In genomic region chr22:41092023-41092817, GRCh38 we compare ENCODE assay signal across 8 cellular contexts. TPM values are rescaled to one million over a fixed set of nuclear protein-coding genes. Genes with fewer than 3 reads are reported as not detected.
DNase-seq lines count a peak whose midpoint lies in the region; ATAC-seq and TF ChIP-seq lines count a peak whose summit lies in the region.

Gene EP300 (plus strand): TSS chr22:41092592. CDS start chr22:41093005, 413 bp downstream.

- no peaks in the 10 kb centered on the region for H3K36me3 ChIP-seq in CD8-positive, alpha-beta memory T cell (ENCODE audit: insufficient read depth, low read length)
- no peaks in the 10 kb centered on the region for H3K36me3 ChIP-seq in Peyer's patch

- POLR2A ChIA-PET in CD8-positive, alpha-beta memory T cell (lab: Charles Lee) = interaction anchor here (0.9 to 5.2 kb wide), 8 partner anchors 14 to 235 kb away, joined by 3 to 78 read pairs (median 7); partner anchors contain the start of genes RANGAP1, RBX1, ST13 and XPNPEP3
- POLR2A ChIA-PET in naive thymus-derived CD8-positive, alpha-beta T cell (lab: Charles Lee) = interaction anchor here (0.5 to 8.6 kb wide), 20 partner anchors 11 to 852 kb away, joined by 3 to 142 read pairs (median 5); partner anchors contain the start of genes RANGAP1, RBX1, ST13 and TEF

- peaks cover 26% of the 10 kb centered on the region for H3K4me1 ChIP-seq in CD8-positive, alpha-beta memory T cell (ENCODE audit: insufficient read depth, low read length)
- H3K4me1 ChIP-seq in Peyer's patch = peaks cover 0 to 20% (median 6%) of the 10 kb centered on the region in 4 donors

- intact Hi-C loops in activated T-helper 1 cell treated with anti-CD3 and anti-CD28 coated beads, Interleukin-12 subunit alpha, Interleukin-12 subunit beta, Interleukin-2, Interleukin-4 antibody, amounts not matched to agents 30 ng/mL and 10 ng/mL and 1 ng/mL, durations not matched to agents 14 hours and 24 hours and 36 hours (cut with micrococcal nuclease) = loop anchor here (2.0 to 5.0 kb wide), 2 partner anchors 210 to 559 kb away; partner anchors contain the start of gene ZC3H7B

- peaks cover 0 to 25% (median 4%) of the 10 kb centered on the region in 3 donors for H3K36me3 Mint-ChIP-seq in CD8-positive, alpha-beta memory T cell
- H3K36me3 Mint-ChIP-seq in activated T-helper 1 cell treated with anti-CD3 and anti-CD28 coated beads, Interleukin-12 subunit alpha, Interleukin-12 subunit beta, Interleukin-2, Interleukin-4 antibody, amounts not matched to agents 30 ng/mL and 10 ng/mL and 1 ng/mL, durations not matched to agents 14 hours and 24 hours and 36 hours (ENCODE audit: low read depth) = peaks cover 16% of the 10 kb centered on the region
- peaks cover 0 to 19% (median 5%) of the 10 kb centered on the region in 3 donors for H3K36me3 Mint-ChIP-seq in naive thymus-derived CD8-positive, alpha-beta T cell

- peak in 4 of 6 experiments; percentile 42 to 50 (median 44) for TF ChIP-seq CTCF in Peyer's patch (IDR thresholded peaks at IDR 0.05)

- peak; percentile 83 to 94 (median 84) for DNase-seq in CD8-positive, alpha-beta memory T cell
- DNase-seq in Peyer's patch (peak; percentile 89 to 94 (median 94)), fibroblast of gingiva (ENCODE audit: low read depth) (peak; percentile 83)
- peak; percentile 81 for DNase-seq in activated T-helper 1 cell treated with anti-CD3 and anti-CD28 coated beads, Interleukin-12 subunit alpha, Interleukin-12 subunit beta, Interleukin-2, Interleukin-4 antibody, amounts not matched to agents 30 ng/mL and 10 ng/mL and 1 ng/mL, durations not matched to agents 14 hours and 24 hours and 36 hours (ENCODE audit: low spot score)
- DNase-seq in naive thymus-derived CD8-positive, alpha-beta T cell = peak; percentile 76 to 96 (median 84)
- DNase-seq in stimulated activated naive CD4-positive, alpha-beta T cell (lab: John Stamatoyannopoulos, UW) = peak; percentile 76 to 86 (median 79)

- no peaks in the 10 kb centered on the region for H3K27me3 Mint-ChIP-seq in CD8-positive, alpha-beta memory T cell
- peaks cover 2% of the 10 kb centered on the region for H3K27me3 Mint-ChIP-seq in activated T-helper 1 cell treated with anti-CD3 and anti-CD28 coated beads, Interleukin-12 subunit alpha, Interleukin-12 subunit beta, Interleukin-2, Interleukin-4 antibody, amounts not matched to agents 30 ng/mL and 10 ng/mL and 1 ng/mL, durations not matched to agents 14 hours and 24 hours and 36 hours (ENCODE audit: insufficient read depth)
- no peaks in the 10 kb centered on the region for H3K27me3 Mint-ChIP-seq in naive thymus-derived CD8-positive, alpha-beta T cell

- ATAC-seq in GM19324 (IDR thresholded peaks at IDR 0.05; ENCODE audit: low FRiP score, unreplicated experiment) (peak; percentile 45), HG03520 (IDR thresholded peaks at IDR 0.05; ENCODE audit: unreplicated experiment) (peak; percentile 30)
- ATAC-seq in naive thymus-derived CD8-positive, alpha-beta T cell = peak; percentile 49 to 56

- TF ChIP-seq POLR2A in Peyer's patch (IDR thresholded peaks at IDR 0.05) = peak; percentile 37 to 73

- H3K27ac ChIP-seq in CD8-positive, alpha-beta memory T cell (ENCODE audit: low read depth, low read length) = peak within 1 kb of the TSS; percentile 93
- H3K27ac ChIP-seq in Peyer's patch = peak within 1 kb of the TSS; percentile 99 to 100 (median 100)

- H3K9me3 ChIP-seq in CD8-positive, alpha-beta memory T cell (ENCODE audit: low read length) = no peaks in the 10 kb centered on the region
- H3K9me3 ChIP-seq in Peyer's patch = no peaks in the 10 kb centered on the region

- CTCF ChIA-PET in CD8-positive, alpha-beta memory T cell (lab: Charles Lee) = interaction anchor here (1.0 to 4.1 kb wide), 5 partner anchors 11 to 169 kb away, joined by 3 to 12 read pairs (median 3); partner anchors contain the start of gene RBX1

- peaks cover 40 to 48% (median 43%) of the 10 kb centered on the region in 3 donors for H3K4me1 Mint-ChIP-seq in CD8-positive, alpha-beta memory T cell
- peaks cover 39% of the 10 kb centered on the region for H3K4me1 Mint-ChIP-seq in activated T-helper 1 cell treated with anti-CD3 and anti-CD28 coated beads, Interleukin-12 subunit alpha, Interleukin-12 subunit beta, Interleukin-2, Interleukin-4 antibody, amounts not matched to agents 30 ng/mL and 10 ng/mL and 1 ng/mL, durations not matched to agents 14 hours and 24 hours and 36 hours (ENCODE audit: low read depth)
- peaks cover 23 to 42% (median 40%) of the 10 kb centered on the region in 4 donors for H3K4me1 Mint-ChIP-seq in naive thymus-derived CD8-positive, alpha-beta T cell

- peak within 1 kb of the TSS; percentile 95 to 99 (median 98) for H3K27ac Mint-ChIP-seq in CD8-positive, alpha-beta memory T cell
- peak within 1 kb of the TSS; percentile 100 for H3K27ac Mint-ChIP-seq in activated T-helper 1 cell treated with anti-CD3 and anti-CD28 coated beads, Interleukin-12 subunit alpha, Interleukin-12 subunit beta, Interleukin-2, Interleukin-4 antibody, amounts not matched to agents 30 ng/mL and 10 ng/mL and 1 ng/mL, durations not matched to agents 14 hours and 24 hours and 36 hours
- H3K27ac Mint-ChIP-seq in naive thymus-derived CD8-positive, alpha-beta T cell = peak within 1 kb of the TSS; percentile 97 to 99 (median 99)

- H3K4me3 Mint-ChIP-seq in CD8-positive, alpha-beta memory T cell = peak within 1 kb of the TSS; percentile 96 to 100 (median 99)
- peak within 1 kb of the TSS; percentile 100 for H3K4me3 Mint-ChIP-seq in activated T-helper 1 cell treated with anti-CD3 and anti-CD28 coated beads, Interleukin-12 subunit alpha, Interleukin-12 subunit beta, Interleukin-2, Interleukin-4 antibody, amounts not matched to agents 30 ng/mL and 10 ng/mL and 1 ng/mL, durations not matched to agents 14 hours and 24 hours and 36 hours
- H3K4me3 Mint-ChIP-seq in naive thymus-derived CD8-positive, alpha-beta T cell = peak within 1 kb of the TSS; percentile 95 to 100 (median 99)

- no peaks in the 10 kb centered on the region for H3K9me3 Mint-ChIP-seq in CD8-positive, alpha-beta memory T cell
- no peaks in the 10 kb centered on the region for H3K9me3 Mint-ChIP-seq in activated T-helper 1 cell treated with anti-CD3 and anti-CD28 coated beads, Interleukin-12 subunit alpha, Interleukin-12 subunit beta, Interleukin-2, Interleukin-4 antibody, amounts not matched to agents 30 ng/mL and 10 ng/mL and 1 ng/mL, durations not matched to agents 14 hours and 24 hours and 36 hours
- no peaks in the 10 kb centered on the region for H3K9me3 Mint-ChIP-seq in naive thymus-derived CD8-positive, alpha-beta T cell

- peak within 1 kb of the TSS; percentile 78 for H3K4me3 ChIP-seq in CD8-positive, alpha-beta memory T cell (ENCODE audit: low read length)
- H3K4me3 ChIP-seq in Peyer's patch = peak within 1 kb of the TSS; percentile 84 to 95 (median 92)

- no peaks in the 10 kb centered on the region for H3K27me3 ChIP-seq in CD8-positive, alpha-beta memory T cell (ENCODE audit: insufficient read depth, low read length, poor library complexity, severe bottlenecking)
- H3K27me3 ChIP-seq in Peyer's patch = no peaks in the 10 kb centered on the region

RNA-seq across cellular contexts. Expression of gene EP300, which starts in this region (rescaled TPM):
- 10 to 100 TPM; 52.0 to 56.7 TPM for total RNA-seq in CD8-positive, alpha-beta memory T cell
- polyA plus RNA-seq in CD8-positive, alpha-beta memory T cell = 24.4 TPM
- total RNA-seq in Peyer's patch = 100 to 1,000 TPM; 142 to 155 (median 149) TPM
- total RNA-seq in activated T-helper 1 cell treated with anti-CD3 and anti-CD28 coated beads, Interleukin-12 subunit alpha, Interleukin-12 subunit beta, Interleukin-2, Interleukin-4 antibody, amounts not matched to agents 30 ng/mL and 10 ng/mL and 1 ng/mL, durations not matched to agents 14 hours and 24 hours and 36 hours = 69.2 and 85.8 TPM in 2 replicates
- 100 to 1,000 TPM; 106 to 116 TPM for total RNA-seq in naive thymus-derived CD8-positive, alpha-beta T cell
- 10 to 100 TPM in 1 of 3 donors, 1 to 10 TPM in 2; 8.3 to 20.3 (median 8.5) TPM for polyA plus RNA-seq in naive thymus-derived CD8-positive, alpha-beta T cell

Comparison
In these comparisons a context has a peak if more than half of its experiments do, and no peak if none do; other contexts are left out.
1. Peak in every context shown above with its lines: DNase-seq, ATAC-seq, H3K4me3 ChIP-seq and H3K27ac ChIP-seq.